1 cellular context compared by ENCODE assay signal in the genomic region with DNA sequence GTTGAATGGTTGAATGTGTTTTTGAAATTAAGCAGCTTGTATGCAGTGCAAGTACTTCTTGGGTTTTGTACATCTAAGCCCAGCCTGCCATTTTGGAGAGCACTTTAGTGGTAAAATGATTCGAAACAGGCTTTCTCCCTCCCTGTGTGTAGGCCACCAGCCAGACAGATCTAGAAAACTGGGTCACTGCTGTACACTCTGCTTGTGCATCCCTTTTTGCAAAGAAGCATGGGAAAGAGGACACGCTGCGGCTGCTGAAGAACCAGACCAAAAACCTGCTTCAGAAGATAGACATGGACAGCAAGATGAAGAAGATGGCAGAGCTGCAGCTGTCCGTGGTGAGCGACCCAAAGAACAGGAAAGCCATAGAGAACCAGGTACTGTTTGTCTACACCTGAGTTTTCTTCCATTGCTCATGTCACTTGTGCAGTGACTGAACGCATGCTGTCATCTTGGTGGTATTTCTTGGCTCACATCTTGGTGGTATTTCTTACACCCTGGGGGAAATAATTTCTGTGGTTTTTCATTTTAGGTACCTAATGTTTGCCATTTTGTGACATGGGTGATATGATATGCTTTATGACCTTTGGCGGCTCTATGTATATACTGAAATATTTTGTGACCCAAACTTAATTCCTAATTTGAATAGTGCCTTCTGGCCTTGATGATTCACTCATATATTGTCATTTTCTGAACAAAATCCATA.
TF ChIP-seq lines count a peak whose summit lies in the region.

No MANE protein-coding gene starts in this region.

TF ChIP-seq in GM23338, 12 proteins besides CTCF, POLR2A, EP300 and RAD21 (continued from another document):
- TF ChIP-seq, protein P1, sequence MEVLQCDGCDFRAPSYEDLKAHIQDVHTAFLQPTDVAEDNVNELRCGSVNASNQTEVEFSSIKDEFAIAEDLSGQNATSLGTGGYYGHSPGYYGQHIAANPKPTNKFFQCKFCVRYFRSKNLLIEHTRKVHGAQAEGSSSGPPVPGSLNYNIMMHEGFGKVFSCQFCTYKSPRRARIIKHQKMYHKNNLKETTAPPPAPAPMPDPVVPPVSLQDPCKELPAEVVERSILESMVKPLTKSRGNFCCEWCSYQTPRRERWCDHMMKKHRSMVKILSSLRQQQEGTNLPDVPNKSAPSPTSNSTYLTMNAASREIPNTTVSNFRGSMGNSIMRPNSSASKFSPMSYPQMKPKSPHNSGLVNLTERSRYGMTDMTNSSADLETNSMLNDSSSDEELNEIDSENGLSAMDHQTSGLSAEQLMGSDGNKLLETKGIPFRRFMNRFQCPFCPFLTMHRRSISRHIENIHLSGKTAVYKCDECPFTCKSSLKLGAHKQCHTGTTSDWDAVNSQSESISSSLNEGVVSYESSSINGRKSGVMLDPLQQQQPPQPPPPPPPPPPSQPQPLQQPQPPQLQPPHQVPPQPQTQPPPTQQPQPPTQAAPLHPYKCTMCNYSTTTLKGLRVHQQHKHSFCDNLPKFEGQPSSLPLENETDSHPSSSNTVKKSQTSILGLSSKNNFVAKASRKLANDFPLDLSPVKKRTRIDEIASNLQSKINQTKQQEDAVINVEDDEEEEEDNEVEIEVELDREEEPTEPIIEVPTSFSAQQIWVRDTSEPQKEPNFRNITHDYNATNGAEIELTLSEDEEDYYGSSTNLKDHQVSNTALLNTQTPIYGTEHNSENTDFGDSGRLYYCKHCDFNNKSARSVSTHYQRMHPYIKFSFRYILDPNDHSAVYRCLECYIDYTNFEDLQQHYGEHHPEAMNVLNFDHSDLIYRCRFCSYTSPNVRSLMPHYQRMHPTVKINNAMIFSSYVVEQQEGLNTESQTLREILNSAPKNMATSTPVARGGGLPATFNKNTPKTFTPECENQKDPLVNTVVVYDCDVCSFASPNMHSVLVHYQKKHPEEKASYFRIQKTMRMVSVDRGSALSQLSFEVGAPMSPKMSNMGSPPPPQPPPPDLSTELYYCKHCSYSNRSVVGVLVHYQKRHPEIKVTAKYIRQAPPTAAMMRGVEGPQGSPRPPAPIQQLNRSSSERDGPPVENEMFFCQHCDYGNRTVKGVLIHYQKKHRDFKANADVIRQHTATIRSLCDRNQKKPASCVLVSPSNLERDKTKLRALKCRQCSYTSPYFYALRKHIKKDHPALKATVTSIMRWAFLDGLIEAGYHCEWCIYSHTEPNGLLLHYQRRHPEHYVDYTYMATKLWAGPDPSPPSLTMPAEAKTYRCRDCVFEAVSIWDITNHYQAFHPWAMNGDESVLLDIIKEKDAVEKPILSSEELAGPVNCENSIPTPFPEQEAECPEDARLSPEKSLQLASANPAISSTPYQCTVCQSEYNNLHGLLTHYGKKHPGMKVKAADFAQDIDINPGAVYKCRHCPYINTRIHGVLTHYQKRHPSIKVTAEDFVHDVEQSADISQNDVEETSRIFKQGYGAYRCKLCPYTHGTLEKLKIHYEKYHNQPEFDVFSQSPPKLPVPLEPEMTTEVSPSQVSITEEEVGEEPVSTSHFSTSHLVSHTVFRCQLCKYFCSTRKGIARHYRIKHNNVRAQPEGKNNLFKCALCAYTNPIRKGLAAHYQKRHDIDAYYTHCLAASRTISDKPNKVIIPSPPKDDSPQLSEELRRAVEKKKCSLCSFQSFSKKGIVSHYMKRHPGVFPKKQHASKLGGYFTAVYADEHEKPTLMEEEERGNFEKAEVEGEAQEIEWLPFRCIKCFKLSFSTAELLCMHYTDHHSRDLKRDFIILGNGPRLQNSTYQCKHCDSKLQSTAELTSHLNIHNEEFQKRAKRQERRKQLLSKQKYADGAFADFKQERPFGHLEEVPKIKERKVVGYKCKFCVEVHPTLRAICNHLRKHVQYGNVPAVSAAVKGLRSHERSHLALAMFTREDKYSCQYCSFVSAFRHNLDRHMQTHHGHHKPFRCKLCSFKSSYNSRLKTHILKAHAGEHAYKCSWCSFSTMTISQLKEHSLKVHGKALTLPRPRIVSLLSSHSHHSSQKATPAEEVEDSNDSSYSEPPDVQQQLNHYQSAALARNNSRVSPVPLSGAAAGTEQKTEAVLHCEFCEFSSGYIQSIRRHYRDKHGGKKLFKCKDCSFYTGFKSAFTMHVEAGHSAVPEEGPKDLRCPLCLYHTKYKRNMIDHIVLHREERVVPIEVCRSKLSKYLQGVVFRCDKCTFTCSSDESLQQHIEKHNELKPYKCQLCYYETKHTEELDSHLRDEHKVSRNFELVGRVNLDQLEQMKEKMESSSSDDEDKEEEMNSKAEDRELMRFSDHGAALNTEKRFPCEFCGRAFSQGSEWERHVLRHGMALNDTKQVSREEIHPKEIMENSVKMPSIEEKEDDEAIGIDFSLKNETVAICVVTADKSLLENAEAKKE (CRISPR knock-in tag; IDR thresholded peaks at IDR 0.05), result no peak
- no peak for TF ChIP-seq EZH2phosphoT487 (IDR thresholded peaks at IDR 0.05; ENCODE audit: unreplicated experiment)
- TF ChIP-seq NANOG (IDR thresholded peaks at IDR 0.05; ENCODE audit: borderline replicate concordance), result no peak
- TF ChIP-seq JUNB (IDR thresholded peaks at IDR 0.05; ENCODE audit: unreplicated experiment), result no peak
- no peak for TF ChIP-seq POLR2AphosphoS5 (IDR thresholded peaks at IDR 0.05; ENCODE audit: low read depth)
- TF ChIP-seq ZNF114 (CRISPR knock-in tag; IDR thresholded peaks at IDR 0.05), result no peak
- no peak for TF ChIP-seq REST (IDR thresholded peaks at IDR 0.05; ENCODE audit: unreplicated experiment)
- no peak for TF ChIP-seq ZNF331 (CRISPR knock-in tag; IDR thresholded peaks at IDR 0.05; ENCODE audit: low read depth)
- TF ChIP-seq STAT1 (IDR thresholded peaks at IDR 0.05; ENCODE audit: unreplicated experiment), result no peak
- no peak for TF ChIP-seq CREB1 (CRISPR knock-in tag; IDR thresholded peaks at IDR 0.05; ENCODE audit: low read depth)
